ENCODE assay signal across 1 cellular context in the genomic region with DNA sequence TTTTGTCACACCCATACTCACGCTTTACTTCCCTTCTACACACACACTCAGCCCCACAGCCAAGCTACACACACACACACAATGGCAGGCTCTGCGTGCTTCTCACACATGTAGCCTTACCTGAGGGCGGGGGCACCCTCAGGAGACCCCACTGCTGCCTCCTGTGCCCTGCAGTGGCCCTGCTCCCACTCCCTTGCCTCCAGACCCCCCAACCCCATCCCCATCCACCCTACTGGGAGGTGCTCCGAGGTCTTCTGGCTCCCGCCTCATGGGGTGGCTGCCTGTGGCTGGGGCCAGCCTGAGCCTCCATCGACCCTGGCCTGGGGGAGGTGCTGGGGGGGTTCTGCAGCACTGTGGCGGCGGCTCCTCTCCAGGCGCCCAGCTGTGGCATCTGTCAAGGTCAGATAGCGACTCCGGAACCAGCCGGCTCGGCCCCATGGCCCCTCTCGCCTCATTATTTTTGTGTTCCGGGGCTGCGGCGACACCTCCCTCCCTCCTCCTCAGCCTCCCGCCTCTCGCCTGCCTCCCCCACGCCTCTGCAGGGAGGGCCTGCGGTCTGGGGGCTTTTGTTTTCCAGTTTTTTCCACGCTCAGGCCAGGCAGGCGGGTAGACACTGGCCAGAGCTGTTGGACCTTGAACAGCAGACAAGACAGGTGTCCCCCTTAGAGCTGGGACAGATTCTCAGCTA.
TF ChIP-seq lines count a peak whose summit lies in the region.

No MANE protein-coding gene starts in this region.

TF ChIP-seq in GM12878, 131 proteins besides CTCF, POLR2A, EP300 and RAD21 (continued from another document):
- TF ChIP-seq, protein P1, sequence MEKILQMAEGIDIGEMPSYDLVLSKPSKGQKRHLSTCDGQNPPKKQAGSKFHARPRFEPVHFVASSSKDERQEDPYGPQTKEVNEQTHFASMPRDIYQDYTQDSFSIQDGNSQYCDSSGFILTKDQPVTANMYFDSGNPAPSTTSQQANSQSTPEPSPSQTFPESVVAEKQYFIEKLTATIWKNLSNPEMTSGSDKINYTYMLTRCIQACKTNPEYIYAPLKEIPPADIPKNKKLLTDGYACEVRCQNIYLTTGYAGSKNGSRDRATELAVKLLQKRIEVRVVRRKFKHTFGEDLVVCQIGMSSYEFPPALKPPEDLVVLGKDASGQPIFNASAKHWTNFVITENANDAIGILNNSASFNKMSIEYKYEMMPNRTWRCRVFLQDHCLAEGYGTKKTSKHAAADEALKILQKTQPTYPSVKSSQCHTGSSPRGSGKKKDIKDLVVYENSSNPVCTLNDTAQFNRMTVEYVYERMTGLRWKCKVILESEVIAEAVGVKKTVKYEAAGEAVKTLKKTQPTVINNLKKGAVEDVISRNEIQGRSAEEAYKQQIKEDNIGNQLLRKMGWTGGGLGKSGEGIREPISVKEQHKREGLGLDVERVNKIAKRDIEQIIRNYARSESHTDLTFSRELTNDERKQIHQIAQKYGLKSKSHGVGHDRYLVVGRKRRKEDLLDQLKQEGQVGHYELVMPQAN (conservative IDR thresholded peaks at IDR 0.05) = 0 out of 2 replicates have a peak, but pooled peaks have one; percentile 11
- TF ChIP-seq, protein P2, sequence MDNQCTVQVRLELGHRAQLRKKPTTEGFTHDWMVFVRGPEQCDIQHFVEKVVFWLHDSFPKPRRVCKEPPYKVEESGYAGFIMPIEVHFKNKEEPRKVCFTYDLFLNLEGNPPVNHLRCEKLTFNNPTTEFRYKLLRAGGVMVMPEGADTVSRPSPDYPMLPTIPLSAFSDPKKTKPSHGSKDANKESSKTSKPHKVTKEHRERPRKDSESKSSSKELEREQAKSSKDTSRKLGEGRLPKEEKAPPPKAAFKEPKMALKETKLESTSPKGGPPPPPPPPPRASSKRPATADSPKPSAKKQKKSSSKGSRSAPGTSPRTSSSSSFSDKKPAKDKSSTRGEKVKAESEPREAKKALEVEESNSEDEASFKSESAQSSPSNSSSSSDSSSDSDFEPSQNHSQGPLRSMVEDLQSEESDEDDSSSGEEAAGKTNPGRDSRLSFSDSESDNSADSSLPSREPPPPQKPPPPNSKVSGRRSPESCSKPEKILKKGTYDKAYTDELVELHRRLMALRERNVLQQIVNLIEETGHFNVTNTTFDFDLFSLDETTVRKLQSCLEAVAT (IDR thresholded peaks at IDR 0.05) = 0 out of 2 replicates have a peak, but pooled peaks have one; percentile 5
- 0 out of 2 replicates have a peak, but pooled peaks have one; percentile 23 for TF ChIP-seq POLR2AphosphoS5 (IDR thresholded peaks at IDR 0.05; ENCODE audit: low read length)
- TF ChIP-seq IKZF1 (conservative IDR thresholded peaks at IDR 0.05) = peak; percentile 96
- TF ChIP-seq, protein P3, sequence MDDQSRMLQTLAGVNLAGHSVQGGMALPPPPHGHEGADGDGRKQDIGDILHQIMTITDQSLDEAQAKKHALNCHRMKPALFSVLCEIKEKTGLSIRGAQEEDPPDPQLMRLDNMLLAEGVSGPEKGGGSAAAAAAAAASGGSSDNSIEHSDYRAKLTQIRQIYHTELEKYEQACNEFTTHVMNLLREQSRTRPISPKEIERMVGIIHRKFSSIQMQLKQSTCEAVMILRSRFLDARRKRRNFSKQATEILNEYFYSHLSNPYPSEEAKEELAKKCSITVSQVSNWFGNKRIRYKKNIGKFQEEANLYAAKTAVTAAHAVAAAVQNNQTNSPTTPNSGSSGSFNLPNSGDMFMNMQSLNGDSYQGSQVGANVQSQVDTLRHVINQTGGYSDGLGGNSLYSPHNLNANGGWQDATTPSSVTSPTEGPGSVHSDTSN (IDR thresholded peaks at IDR 0.05; ENCODE audit: insufficient replicate concordance, low read depth, low read length) = no peak
- TF ChIP-seq, protein P4, sequence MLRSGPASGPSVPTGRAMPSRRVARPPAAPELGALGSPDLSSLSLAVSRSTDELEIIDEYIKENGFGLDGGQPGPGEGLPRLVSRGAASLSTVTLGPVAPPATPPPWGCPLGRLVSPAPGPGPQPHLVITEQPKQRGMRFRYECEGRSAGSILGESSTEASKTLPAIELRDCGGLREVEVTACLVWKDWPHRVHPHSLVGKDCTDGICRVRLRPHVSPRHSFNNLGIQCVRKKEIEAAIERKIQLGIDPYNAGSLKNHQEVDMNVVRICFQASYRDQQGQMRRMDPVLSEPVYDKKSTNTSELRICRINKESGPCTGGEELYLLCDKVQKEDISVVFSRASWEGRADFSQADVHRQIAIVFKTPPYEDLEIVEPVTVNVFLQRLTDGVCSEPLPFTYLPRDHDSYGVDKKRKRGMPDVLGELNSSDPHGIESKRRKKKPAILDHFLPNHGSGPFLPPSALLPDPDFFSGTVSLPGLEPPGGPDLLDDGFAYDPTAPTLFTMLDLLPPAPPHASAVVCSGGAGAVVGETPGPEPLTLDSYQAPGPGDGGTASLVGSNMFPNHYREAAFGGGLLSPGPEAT (IDR thresholded peaks at IDR 0.05; ENCODE audit: low read depth) = peak; percentile 75; the same call in 1 of the 2 replicates
- peak; percentile 63; the same call in 1 of the 2 replicates for TF ChIP-seq NBN (IDR thresholded peaks at IDR 0.05)
- peak; percentile 39 for TF ChIP-seq MTA2 (IDR thresholded peaks at IDR 0.05; ENCODE audit: low read depth)
- no peak for TF ChIP-seq EZH2 (IDR thresholded peaks at IDR 0.05; ENCODE audit: borderline replicate concordance, control insufficient read depth, low read depth, low read length)
- peak; percentile 87 for TF ChIP-seq GATAD2B (conservative IDR thresholded peaks at IDR 0.05; ENCODE audit: low read depth)
- peak; percentile 54 for TF ChIP-seq NR2F1 (conservative IDR thresholded peaks at IDR 0.05)
- TF ChIP-seq SIN3A (IDR thresholded peaks at IDR 0.05; ENCODE audit: low read depth, low read length) = no peak
- TF ChIP-seq BACH1 (IDR thresholded peaks at IDR 0.05; ENCODE audit: borderline replicate concordance) = 0 out of 2 replicates have a peak, but pooled peaks have one; percentile 8
- TF ChIP-seq, protein P5, sequence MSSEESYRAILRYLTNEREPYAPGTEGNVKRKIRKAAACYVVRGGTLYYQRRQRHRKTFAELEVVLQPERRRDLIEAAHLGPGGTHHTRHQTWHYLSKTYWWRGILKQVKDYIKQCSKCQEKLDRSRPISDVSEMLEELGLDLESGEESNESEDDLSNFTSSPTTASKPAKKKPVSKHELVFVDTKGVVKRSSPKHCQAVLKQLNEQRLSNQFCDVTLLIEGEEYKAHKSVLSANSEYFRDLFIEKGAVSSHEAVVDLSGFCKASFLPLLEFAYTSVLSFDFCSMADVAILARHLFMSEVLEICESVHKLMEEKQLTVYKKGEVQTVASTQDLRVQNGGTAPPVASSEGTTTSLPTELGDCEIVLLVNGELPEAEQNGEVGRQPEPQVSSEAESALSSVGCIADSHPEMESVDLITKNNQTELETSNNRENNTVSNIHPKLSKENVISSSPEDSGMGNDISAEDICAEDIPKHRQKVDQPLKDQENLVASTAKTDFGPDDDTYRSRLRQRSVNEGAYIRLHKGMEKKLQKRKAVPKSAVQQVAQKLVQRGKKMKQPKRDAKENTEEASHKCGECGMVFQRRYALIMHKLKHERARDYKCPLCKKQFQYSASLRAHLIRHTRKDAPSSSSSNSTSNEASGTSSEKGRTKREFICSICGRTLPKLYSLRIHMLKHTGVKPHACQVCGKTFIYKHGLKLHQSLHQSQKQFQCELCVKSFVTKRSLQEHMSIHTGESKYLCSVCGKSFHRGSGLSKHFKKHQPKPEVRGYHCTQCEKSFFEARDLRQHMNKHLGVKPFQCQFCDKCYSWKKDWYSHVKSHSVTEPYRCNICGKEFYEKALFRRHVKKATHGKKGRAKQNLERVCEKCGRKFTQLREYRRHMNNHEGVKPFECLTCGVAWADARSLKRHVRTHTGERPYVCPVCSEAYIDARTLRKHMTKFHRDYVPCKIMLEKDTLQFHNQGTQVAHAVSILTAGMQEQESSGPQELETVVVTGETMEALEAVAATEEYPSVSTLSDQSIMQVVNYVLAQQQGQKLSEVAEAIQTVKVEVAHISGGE (CRISPR knock-in tag; IDR thresholded peaks at IDR 0.05) = no peak
